8 cellular contexts compared by ENCODE assay signal in genomic region chr6:36615018-36615761, GRCh38. TPM values are rescaled to one million over a fixed set of nuclear protein-coding genes. Genes with fewer than 3 reads are reported as not detected.
DNase-seq lines count a peak whose midpoint lies in the region; ATAC-seq and TF ChIP-seq lines count a peak whose summit lies in the region.

No MANE protein-coding gene starts in this region.

- POLR2A ChIA-PET in GM10248 (lab: Yijun Ruan, JAX), result interaction anchor here (0.5 to 1.5 kb wide), 11 partner anchors 9 to 328 kb away, joined by 3 to 12 read pairs (median 4); no protein-coding TSS in a partner anchor

- TF ChIP-seq CTCF in GM10248 (IDR thresholded peaks at IDR 0.05; ENCODE audit: control extremely low read depth, extremely low read depth, low read depth, missing control alignments) (peak; percentile 54), fibroblast of lung (conservative IDR thresholded peaks at IDR 0.05 in 1 of 2, IDR thresholded peaks at IDR 0.05 in 1 of 2; ENCODE audit: low read depth in 1 of 2, low read length in 2 of 2) (peak; percentile 79 to 80), neural cell (IDR thresholded peaks at IDR 0.05; ENCODE audit: poor library complexity, severe bottlenecking) (peak; percentile 64)

- H3K36me3 ChIP-seq in fibroblast of lung (ENCODE audit: control insufficient read depth, insufficient read depth, low read length), result peaks cover 6% of the 10 kb centered on the region
- peaks cover 13% of the 10 kb centered on the region for H3K36me3 ChIP-seq in neural cell (ENCODE audit: insufficient read depth, low read length)

- H3K9ac ChIP-seq in fibroblast of lung (ENCODE audit: insufficient read depth, low read length) (no peak overlapping the region), neural cell (ENCODE audit: low read length) (no peak overlapping the region)

- H2AFZ ChIP-seq in fibroblast of lung (ENCODE audit: low read length), result no peak overlapping the region
- no peak overlapping the region for H2AFZ ChIP-seq in neural cell (ENCODE audit: low read depth, low read length)

- H3K4me3 ChIP-seq in fibroblast of lung (replicated peaks in 1 of 4; ENCODE audit: control extremely low read depth in 1 of 4, insufficient read depth in 1 of 4, low read depth in 3 of 4, low read length in 4 of 4) (no peak overlapping the region), neural cell (ENCODE audit: low read length) (no peak overlapping the region)

- no peak for ATAC-seq in GM19397 (IDR thresholded peaks at IDR 0.05; ENCODE audit: unreplicated experiment)
- no peak for ATAC-seq in HG03442 (IDR thresholded peaks at IDR 0.05; ENCODE audit: unreplicated experiment)

- peak; percentile 55 for TF ChIP-seq RAD21 in neural cell (conservative IDR thresholded peaks at IDR 0.05)

- in situ Hi-C loops in ACHN (cut with HindIII; ENCODE audit: low pct_ligation_motif_present, low pct_unique_long_range_greater_than_20kb, low sequenced_read_pairs), result loop anchor here (25.0 kb wide), 1 partner anchor 97 kb away; no protein-coding TSS in a partner anchor

- H3K27me3 ChIP-seq in fibroblast of lung (ENCODE audit: control insufficient read depth, insufficient read depth, low read length), result no peaks in the 10 kb centered on the region
- H3K27me3 ChIP-seq in neural cell (ENCODE audit: insufficient read depth, low read depth, low read length), result no peaks in the 10 kb centered on the region

- H3K9me2 ChIP-seq in neural cell (ENCODE audit: insufficient read depth, low read length), result no peaks in the 10 kb centered on the region

- H3K4me2 ChIP-seq in fibroblast of lung (ENCODE audit: extremely low read depth, insufficient read depth, low read length) (no peak overlapping the region), neural cell (ENCODE audit: low read length) (no peak overlapping the region)

- H4K20me1 ChIP-seq in fibroblast of lung (ENCODE audit: control insufficient read depth, extremely low read depth, insufficient read depth, low read length) (no peaks in the 10 kb centered on the region), neural cell (ENCODE audit: insufficient read depth) (no peaks in the 10 kb centered on the region)

- no peaks in the 10 kb centered on the region for H3K4me1 ChIP-seq in fibroblast of lung (ENCODE audit: control insufficient read depth, extremely low read depth, insufficient read depth, low read length)

- no peak for TF ChIP-seq EP300 in neural cell (conservative IDR thresholded peaks at IDR 0.05; ENCODE audit: poor library complexity, severe bottlenecking)

- no peaks in the 10 kb centered on the region for H3F3A ChIP-seq in neural cell (ENCODE audit: insufficient read depth, low read length, poor library complexity, severe bottlenecking)

- H3K79me2 ChIP-seq in fibroblast of lung (ENCODE audit: control insufficient read depth, insufficient read depth, low read length) (no peaks in the 10 kb centered on the region), neural cell (replicated peaks; ENCODE audit: insufficient read depth, low read length) (peaks cover 2% of the 10 kb centered on the region)

- CTCF ChIA-PET in GM10248 (lab: Yijun Ruan, JAX), result interaction anchor here (0.6 to 3.4 kb wide), 58 partner anchors 8 to 403 kb away, joined by 3 to 86 read pairs (median 5); partner anchors contain the start of genes C6orf89, CDKN1A and RAB44

- DNase-seq in ACHN (peak; percentile 57), GM10248 (ENCODE audit: extremely low spot score) (peak; percentile 63), NCI-H226 (peak; percentile 25), fibroblast of lung (ENCODE audit: low read depth in 2 of 2) (peak; percentile 41 to 77)
- DNase-seq in activated CD8-positive, alpha-beta memory T cell treated with anti-CD3 and anti-CD28 coated beads, Interleukin-2, amount 50 U/mL, for 4 hours, result peak; percentile 35

- H3K9me3 ChIP-seq in fibroblast of lung (ENCODE audit: control insufficient read depth, insufficient read depth, low read depth, low read length), result no peaks in the 10 kb centered on the region
- no peaks in the 10 kb centered on the region for H3K9me3 ChIP-seq in neural cell (ENCODE audit: low read length)

- H3K27ac ChIP-seq in fibroblast of lung (ENCODE audit: insufficient read depth, low read length) (no peak overlapping the region), neural cell (ENCODE audit: low read length) (no peak overlapping the region)

TF ChIP-seq in neural cell, 6 proteins besides CTCF, POLR2A, EP300 and RAD21:
- TF ChIP-seq REST (IDR thresholded peaks at IDR 0.05; ENCODE audit: borderline replicate concordance) (no peak), SMC3 (conservative IDR thresholded peaks at IDR 0.05; ENCODE audit: poor library complexity) (peak; percentile 39)

RNA-seq across cellular contexts. Expression of gene SRSF3, which starts 21.0 kb away (rescaled TPM):
- 191 and 200 TPM in 2 replicates for total RNA-seq in fibroblast of lung
- 435 and 493 TPM in 2 replicates for polyA plus RNA-seq in fibroblast of lung
- 375 and 433 TPM in 2 replicates for polyA plus RNA-seq in fibroblast of lung (2012)
- 24.0 and 69.8 TPM in 2 replicates for polyA minus RNA-seq in fibroblast of lung (ENCODE audit: low replicate concordance)
- 393 and 508 TPM in 2 replicates for polyA plus RNA-seq in neural cell
- polyA minus RNA-seq in neural cell, result 360 and 404 TPM in 2 replicates
